ENCODE assay signal across 9 cellular contexts in genomic region chr2:201618744-201619654, GRCh38. TPM values are rescaled to one million over a fixed set of nuclear protein-coding genes. Genes with fewer than 3 reads are reported as not detected.
DNase-seq lines count a peak whose midpoint lies in the region; ATAC-seq and TF ChIP-seq lines count a peak whose summit lies in the region.
"Had no signal": no experiment of that assay in that cellular context is flagged by ENCODE, and none has a peak within 500 bp of the region (broad histone marks: within the 10 kb centered on the region; RNA-seq: fewer than 3 reads in every experiment).

No MANE protein-coding gene starts in this region.

- DNase-seq in ACHN (peak; percentile 45), NCI-H2081 (lab: John Stamatoyannopoulos, UW) (peak; percentile 66 to 78), endothelial cell (ENCODE audit: low spot score) (peak; percentile 18), medulla oblongata (ENCODE audit: extremely low spot score) (peak; percentile 63), mesenteric fat pad (ENCODE audit: low spot score) (no peak), UCSD-AML1 (lab: John Stamatoyannopoulos, UW; ENCODE audit: unreplicated experiment) (no peak)
- DNase-seq in activated T-helper 2 cell treated with anti-CD3 and anti-CD28 coated beads, Interferon-gamma antibody, Interleukin-2, Interleukin-4, amounts not matched to agents 10 μg/mL and 5 μg/mL and 100 μg/mL, durations not matched to agents 14 hours and 24 hours and 36 hours (ENCODE audit: low spot score), result no peak
- DNase-seq: KG1 had no signal

- in situ Hi-C loops in ACHN (cut with HindIII; ENCODE audit: low pct_ligation_motif_present, low pct_unique_long_range_greater_than_20kb, low sequenced_read_pairs), result no loop called here

- TF ChIP-seq POLR2A in GM18505 (IDR thresholded peaks at IDR 0.05; ENCODE audit: borderline replicate concordance, extremely low read depth, insufficient read depth, insufficient read length), result no peak

- H3K27me3 Mint-ChIP-seq in endothelial cell (ENCODE audit: unreplicated experiment), result peaks cover 2% of the 10 kb centered on the region
- peaks cover 15% of the 10 kb centered on the region for H3K27me3 Mint-ChIP-seq in activated T-helper 2 cell treated with anti-CD3 and anti-CD28 coated beads, Interferon-gamma antibody, Interleukin-2, Interleukin-4, amounts not matched to agents 10 μg/mL and 5 μg/mL and 100 μg/mL, durations not matched to agents 14 hours and 24 hours and 36 hours (ENCODE audit: low read depth)

- intact Hi-C loops in activated T-helper 2 cell treated with anti-CD3 and anti-CD28 coated beads, Interferon-gamma antibody, Interleukin-2, Interleukin-4, amounts not matched to agents 10 μg/mL and 5 μg/mL and 100 μg/mL, durations not matched to agents 14 hours and 24 hours and 36 hours (cut with micrococcal nuclease), result no loop called here

- H3K36me3 Mint-ChIP-seq in endothelial cell (ENCODE audit: low read depth, unreplicated experiment), result no peaks in the 10 kb centered on the region
- no peaks in the 10 kb centered on the region for H3K36me3 Mint-ChIP-seq in activated T-helper 2 cell treated with anti-CD3 and anti-CD28 coated beads, Interferon-gamma antibody, Interleukin-2, Interleukin-4, amounts not matched to agents 10 μg/mL and 5 μg/mL and 100 μg/mL, durations not matched to agents 14 hours and 24 hours and 36 hours (ENCODE audit: low read depth)

- TF ChIP-seq CTCF in endothelial cell (IDR thresholded peaks at IDR 0.05; ENCODE audit: unreplicated experiment), result no peak

- no peak overlapping the region for H3K27ac Mint-ChIP-seq in endothelial cell (ENCODE audit: unreplicated experiment)
- no peak overlapping the region for H3K27ac Mint-ChIP-seq in activated T-helper 2 cell treated with anti-CD3 and anti-CD28 coated beads, Interferon-gamma antibody, Interleukin-2, Interleukin-4, amounts not matched to agents 10 μg/mL and 5 μg/mL and 100 μg/mL, durations not matched to agents 14 hours and 24 hours and 36 hours

- no peaks in the 10 kb centered on the region for H3K9me3 Mint-ChIP-seq in endothelial cell (ENCODE audit: unreplicated experiment)
- no peaks in the 10 kb centered on the region for H3K9me3 Mint-ChIP-seq in activated T-helper 2 cell treated with anti-CD3 and anti-CD28 coated beads, Interferon-gamma antibody, Interleukin-2, Interleukin-4, amounts not matched to agents 10 μg/mL and 5 μg/mL and 100 μg/mL, durations not matched to agents 14 hours and 24 hours and 36 hours

- no peaks in the 10 kb centered on the region for H3K4me1 Mint-ChIP-seq in endothelial cell (ENCODE audit: unreplicated experiment)
- H3K4me1 Mint-ChIP-seq in activated T-helper 2 cell treated with anti-CD3 and anti-CD28 coated beads, Interferon-gamma antibody, Interleukin-2, Interleukin-4, amounts not matched to agents 10 μg/mL and 5 μg/mL and 100 μg/mL, durations not matched to agents 14 hours and 24 hours and 36 hours (ENCODE audit: low read depth), result no peaks in the 10 kb centered on the region

- no peak for ATAC-seq in GM18505 (IDR thresholded peaks at IDR 0.05; ENCODE audit: unreplicated experiment)

- no peak overlapping the region for H3K4me3 Mint-ChIP-seq in endothelial cell (ENCODE audit: unreplicated experiment)
- H3K4me3 Mint-ChIP-seq in activated T-helper 2 cell treated with anti-CD3 and anti-CD28 coated beads, Interferon-gamma antibody, Interleukin-2, Interleukin-4, amounts not matched to agents 10 μg/mL and 5 μg/mL and 100 μg/mL, durations not matched to agents 14 hours and 24 hours and 36 hours (ENCODE audit: low read depth), result no peak overlapping the region

RNA-seq across cellular contexts. Expression of gene TMEM237, which starts 24.3 kb away (rescaled TPM):
- total RNA-seq in endothelial cell (ENCODE audit: unreplicated experiment), result 22.3 TPM
- total RNA-seq in activated T-helper 2 cell treated with anti-CD3 and anti-CD28 coated beads, Interferon-gamma antibody, Interleukin-2, Interleukin-4, amounts not matched to agents 10 μg/mL and 5 μg/mL and 100 μg/mL, durations not matched to agents 14 hours and 24 hours and 36 hours, result 19.8 and 20.1 TPM in 2 replicates
- total RNA-seq in mesenteric fat pad, result 14.7 TPM

Comparison
In these comparisons a context has a peak if more than half of its experiments do, and no peak if none do; other contexts are left out.
1. DNase-seq: peak in ACHN (single experiment), NCI-H2081 (2 of 2), endothelial cell (single experiment) and medulla oblongata (single experiment); none in activated T-helper 2 cell treated with anti-CD3 and anti-CD28 coated beads, Interferon-gamma antibody, Interleukin-2, Interleukin-4, amounts not matched to agents 10 μg/mL and 5 μg/mL and 100 μg/mL, durations not matched to agents 14 hours and 24 hours and 36 hours (single experiment), mesenteric fat pad (single experiment) and UCSD-AML1 (single experiment).